23 cellular contexts compared by ENCODE assay signal in the genomic region with DNA sequence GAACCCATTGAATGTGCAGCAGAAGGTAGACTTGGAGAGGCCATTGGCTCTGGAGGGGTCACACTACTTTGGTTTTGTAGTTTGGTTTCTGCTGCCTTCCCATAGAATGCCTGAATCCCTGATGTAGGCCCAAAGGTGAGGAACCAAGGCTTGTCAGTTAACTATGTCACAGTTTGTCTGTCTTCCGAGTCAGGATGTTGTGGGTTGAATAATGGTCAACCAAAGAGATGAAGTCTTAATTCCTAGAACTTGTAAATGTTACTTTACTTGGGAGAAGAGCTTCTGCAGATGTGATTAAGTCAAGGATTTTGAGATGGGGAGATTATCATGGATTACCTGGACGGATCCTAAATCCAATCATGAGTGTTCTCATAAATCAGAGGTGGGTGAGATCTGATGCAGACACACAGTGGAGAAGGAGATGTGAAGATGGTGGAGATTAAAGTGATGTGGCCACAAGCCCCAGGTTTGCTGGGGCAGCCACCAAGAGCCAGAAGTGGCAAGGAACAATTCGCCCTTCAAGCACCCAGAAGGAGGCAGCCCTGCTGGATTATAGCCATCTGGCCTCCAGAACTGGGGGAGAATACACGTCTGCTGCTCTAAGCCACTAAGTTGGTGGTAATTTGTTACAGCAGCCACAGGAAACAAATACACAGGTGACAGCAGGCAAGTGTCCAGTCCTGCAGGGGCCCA. TPM values are rescaled to one million over a fixed set of nuclear protein-coding genes. Genes with fewer than 3 reads are reported as not detected.
DNase-seq lines count a peak whose midpoint lies in the region; ATAC-seq lines count a peak whose summit lies in the region.
"Had no signal": no experiment of that assay in that cellular context is flagged by ENCODE, and none has a peak within 500 bp of the region (broad histone marks: within the 10 kb centered on the region; RNA-seq: fewer than 3 reads in every experiment).

No MANE protein-coding gene starts in this region.

- H3K9me3 Mint-ChIP-seq in activated CD8-positive, alpha-beta memory T cell treated with anti-CD3 and anti-CD28 coated beads, Interleukin-2, amount 10 ng/mL, durations not matched to agents 7 days and 5 days (ENCODE audit: low read depth), result no peaks in the 10 kb centered on the region
- peaks cover 0 to 2% (median 0%) of the 10 kb centered on the region in 11 donors for H3K9me3 Mint-ChIP-seq in naive thymus-derived CD4-positive, alpha-beta T cell
- H3K9me3 Mint-ChIP-seq: activated T-cell treated with anti-CD3 and anti-CD28 coated beads, Interleukin-2, amount 50 U/mL, for 4 hours had no signal

- peaks cover 75% of the 10 kb centered on the region for H3K4me1 Mint-ChIP-seq in activated CD8-positive, alpha-beta memory T cell treated with anti-CD3 and anti-CD28 coated beads, Interleukin-2, amount 10 ng/mL, durations not matched to agents 7 days and 5 days
- H3K4me1 Mint-ChIP-seq in naive thymus-derived CD4-positive, alpha-beta T cell, result peaks cover 10 to 72% (median 19%) of the 10 kb centered on the region in 7 donors

- H3K36me3 Mint-ChIP-seq in activated CD8-positive, alpha-beta memory T cell treated with anti-CD3 and anti-CD28 coated beads, Interleukin-2, amount 10 ng/mL, durations not matched to agents 7 days and 5 days, result peaks cover 14% of the 10 kb centered on the region
- H3K36me3 Mint-ChIP-seq in naive thymus-derived CD4-positive, alpha-beta T cell, result peaks cover 0 to 9% (median 0%) of the 10 kb centered on the region in 5 donors

- H3K4me3 Mint-ChIP-seq in activated CD8-positive, alpha-beta memory T cell treated with anti-CD3 and anti-CD28 coated beads, Interleukin-2, amount 10 ng/mL, durations not matched to agents 7 days and 5 days, result peak overlapping the region; percentile 19
- peak overlapping the region in 1 of 10 donors; percentile 74 for H3K4me3 Mint-ChIP-seq in naive thymus-derived CD4-positive, alpha-beta T cell

- H3K23ac ChIP-seq in trophoblast cell (ENCODE audit: low read length), result peak overlapping the region; percentile 82

- no peak overlapping the region for H3K27ac ChIP-seq in trophoblast cell (ENCODE audit: low read depth, low read length)
- no peak overlapping the region for H3K27ac ChIP-seq in naive thymus-derived CD4-positive, alpha-beta T cell (ENCODE audit: low read depth, low read length)
- H3K27ac ChIP-seq: heart right ventricle, Peyer's patch, stomach had no signal

- no peak overlapping the region for H3K4ac ChIP-seq in trophoblast cell (ENCODE audit: low read depth, low read length)

- H4K8ac ChIP-seq in trophoblast cell (ENCODE audit: low read depth, low read length), result no peak overlapping the region

- no peak overlapping the region for H4K91ac ChIP-seq in trophoblast cell (ENCODE audit: low read depth, low read length)

- CTCF ChIA-PET in activated CD8-positive, alpha-beta memory T cell treated with anti-CD3 and anti-CD28 coated beads, Interleukin-2, amount 10 ng/mL, durations not matched to agents 7 days and 5 days (lab: Charles Lee), result interaction anchor here (0.8 kb wide), 1 partner anchor 19 kb away, joined by 3 read pairs; no protein-coding TSS in a partner anchor
- CTCF ChIA-PET in naive thymus-derived CD4-positive, alpha-beta T cell (lab: Charles Lee), result no interaction called here

- no peaks in the 10 kb centered on the region for H3K36me3 ChIP-seq in trophoblast cell (ENCODE audit: control insufficient read depth in 1 of 2, insufficient read depth in 2 of 2, low read length in 2 of 2)
- H3K36me3 ChIP-seq in naive thymus-derived CD4-positive, alpha-beta T cell (ENCODE audit: control insufficient read depth in 2 of 3, insufficient read depth in 3 of 3, low read length in 3 of 3), result no peaks in the 10 kb centered on the region
- H3K36me3 ChIP-seq: heart right ventricle, Peyer's patch, stomach had no signal

- H2AK5ac ChIP-seq in trophoblast cell (ENCODE audit: low read length), result no peak overlapping the region

- no peak overlapping the region for H4K12ac ChIP-seq in trophoblast cell (ENCODE audit: low read depth, low read length)

- H3K9me3 ChIP-seq in trophoblast cell (ENCODE audit: insufficient read depth, low read depth, low read length), result no peaks in the 10 kb centered on the region
- no peaks in the 10 kb centered on the region for H3K9me3 ChIP-seq in naive thymus-derived CD4-positive, alpha-beta T cell (ENCODE audit: control insufficient read depth in 2 of 3, low read length in 3 of 3)
- H3K9me3 ChIP-seq: heart right ventricle, Peyer's patch, stomach had no signal

- POLR2A ChIA-PET in naive thymus-derived CD4-positive, alpha-beta T cell (lab: Charles Lee), result no interaction called here

- H3K4me3 ChIP-seq in trophoblast cell (ENCODE audit: low read depth, low read length), result peak overlapping the region; percentile 59
- no peak overlapping the region for H3K4me3 ChIP-seq in naive thymus-derived CD4-positive, alpha-beta T cell (ENCODE audit: low read length)
- H3K4me3 ChIP-seq: heart right ventricle, Peyer's patch, stomach had no signal

- H3K9ac ChIP-seq in trophoblast cell (ENCODE audit: low read length), result no peak overlapping the region

- no peaks in the 10 kb centered on the region for H3K4me1 ChIP-seq in trophoblast cell (ENCODE audit: control insufficient read depth in 1 of 2, insufficient read depth in 2 of 2, low read length in 2 of 2)
- peaks cover 0 to 4% of the 10 kb centered on the region in 2 donors for H3K4me1 ChIP-seq in naive thymus-derived CD4-positive, alpha-beta T cell (ENCODE audit: control insufficient read depth in 2 of 2, insufficient read depth in 2 of 2, low read length in 2 of 2)
- H3K4me1 ChIP-seq: heart right ventricle, Peyer's patch, stomach had no signal

- no peaks in the 10 kb centered on the region for H3K27me3 Mint-ChIP-seq in activated CD8-positive, alpha-beta memory T cell treated with anti-CD3 and anti-CD28 coated beads, Interleukin-2, amount 10 ng/mL, durations not matched to agents 7 days and 5 days
- H3K27me3 Mint-ChIP-seq in naive thymus-derived CD4-positive, alpha-beta T cell, result no peaks in the 10 kb centered on the region

- peak; percentile 46 for DNase-seq in activated CD8-positive, alpha-beta memory T cell treated with anti-CD3 and anti-CD28 coated beads, Interleukin-2, amount 10 ng/mL, durations not matched to agents 7 days and 5 days
- no peak for DNase-seq in activated CD8-positive, alpha-beta memory T cell treated with anti-CD3 and anti-CD28 coated beads, Interleukin-2, amount 50 U/mL, for 48 hours
- no peak for DNase-seq in trophoblast cell
- DNase-seq in naive thymus-derived CD4-positive, alpha-beta T cell, result no peak
- no peak for DNase-seq in effector CD8-positive, alpha-beta T cell (lab: John Stamatoyannopoulos, UW)
- DNase-seq in NCI-H146 treated with DMSO at 0.1 percent for 48 hours (lab: John Stamatoyannopoulos, UW; ENCODE audit: unreplicated experiment), result no peak
- DNase-seq: activated CD4-positive, CD25-positive, alpha-beta regulatory T cell; activated T-cell treated with anti-CD3 and anti-CD28 coated beads, Interleukin-2, amount 50 U/mL, for 4 hours; cortex of kidney; heart right ventricle; left cardiac atrium; NCI-H187; Peyer's patch; stomach; SW 1271 had no signal

- no peak overlapping the region for H2BK5ac ChIP-seq in trophoblast cell (ENCODE audit: low read depth, low read length, poor library complexity)

- intact Hi-C loops in naive thymus-derived CD4-positive, alpha-beta T cell (cut with micrococcal nuclease), result loop anchor here in 1 of 2 donors (2.0 to 5.0 kb wide), 2 partner anchors 20 to 35 kb away; no protein-coding TSS in a partner anchor

- ATAC-seq in activated CD8-positive, alpha-beta memory T cell treated with anti-CD3 and anti-CD28 coated beads, Interleukin-2, amount 10 ng/mL, durations not matched to agents 7 days and 5 days, result peak; percentile 34
- ATAC-seq in GM19455 (IDR thresholded peaks at IDR 0.05; ENCODE audit: unreplicated experiment), result peak; percentile 23
- ATAC-seq in HG03139 (IDR thresholded peaks at IDR 0.05; ENCODE audit: unreplicated experiment), result peak; percentile 2
- ATAC-seq in naive thymus-derived CD4-positive, alpha-beta T cell, result no peak
- ATAC-seq: esophagus mucosa, heart right ventricle, left cardiac atrium had no signal

- no peak overlapping the region for H2AFZ ChIP-seq in trophoblast cell (ENCODE audit: insufficient read depth, low read length, poor library complexity)

- H3K79me2 ChIP-seq in trophoblast cell (ENCODE audit: control insufficient read depth, insufficient read depth, low read length, poor library complexity), result no peaks in the 10 kb centered on the region

- no peak overlapping the region for H3K18ac ChIP-seq in trophoblast cell (ENCODE audit: low read length)

- no peak overlapping the region for H2BK120ac ChIP-seq in trophoblast cell (ENCODE audit: insufficient read depth, low read length, poor library complexity)

- peak overlapping the region; percentile 72 for H3K27ac Mint-ChIP-seq in activated CD8-positive, alpha-beta memory T cell treated with anti-CD3 and anti-CD28 coated beads, Interleukin-2, amount 10 ng/mL, durations not matched to agents 7 days and 5 days
- H3K27ac Mint-ChIP-seq in naive thymus-derived CD4-positive, alpha-beta T cell, result peak overlapping the region in 1 of 9 donors; percentile 76

- no peak overlapping the region for H3K4me2 ChIP-seq in trophoblast cell (ENCODE audit: low read length)

- no CpG with 5 or more reads among the region's 4 CpGs for WGBS in trophoblast cell (ENCODE audit: extremely low coverage, insufficient coverage, insufficient read length)

- no peak overlapping the region for H3K14ac ChIP-seq in trophoblast cell (ENCODE audit: low read length)

- no peaks in the 10 kb centered on the region for H3K27me3 ChIP-seq in trophoblast cell (ENCODE audit: insufficient read depth, low read length)
- H3K27me3 ChIP-seq in naive thymus-derived CD4-positive, alpha-beta T cell (ENCODE audit: control insufficient read depth in 2 of 2, insufficient read depth in 2 of 2, low read length in 2 of 2), result no peaks in the 10 kb centered on the region
- H3K27me3 ChIP-seq: Peyer's patch, stomach had no signal

- no peaks in the 10 kb centered on the region for H3K79me1 ChIP-seq in trophoblast cell (ENCODE audit: low read length)

- H2BK12ac ChIP-seq in trophoblast cell (ENCODE audit: low read length), result no peak overlapping the region

RNA-seq across cellular contexts. Expression of a gene that starts 2.3 kb away (rescaled TPM):
- 10 to 100 TPM in 1 of 2 experiments, 1 to 10 TPM in 1; 3.7 to 47.6 TPM for total RNA-seq in activated CD8-positive, alpha-beta memory T cell treated with anti-CD3 and anti-CD28 coated beads, Interleukin-2, amount 10 ng/mL, durations not matched to agents 7 days and 5 days
- polyA plus RNA-seq in trophoblast cell (2013), result not detected in 2 replicates
- total RNA-seq in naive thymus-derived CD4-positive, alpha-beta T cell, result 10 to 100 TPM in 1 of 5 experiments, 1 to 10 TPM in 1, under 1 TPM in 1, not detected in 2; 0.43 to 10.7 (median 1.3) TPM
- not detected for polyA plus RNA-seq in naive thymus-derived CD4-positive, alpha-beta T cell
- total RNA-seq: astrocyte, H4, heart right ventricle, left cardiac atrium, mucosa of gallbladder, osteocyte, Peyer's patch, skeletal muscle tissue, stomach had no signal
- polyA plus RNA-seq: heart right ventricle, stomach had no signal

RNA-seq across cellular contexts. Expression of a gene that starts 47.4 kb away (rescaled TPM):
- total RNA-seq in activated CD8-positive, alpha-beta memory T cell treated with anti-CD3 and anti-CD28 coated beads, Interleukin-2, amount 10 ng/mL, durations not matched to agents 7 days and 5 days, result 1 to 10 TPM in 1 of 2 experiments, under 1 TPM in 1; 0.41 to 3.7 TPM
- polyA plus RNA-seq in trophoblast cell (2013), result 0.06 and 0.07 TPM in 2 replicates
- 10 to 100 TPM in 1 of 5 experiments, 1 to 10 TPM in 2, under 1 TPM in 2; 0.54 to 66.6 (median 3.3) TPM for total RNA-seq in naive thymus-derived CD4-positive, alpha-beta T cell
- 1 to 10 TPM; 1.0 to 1.1 TPM for polyA plus RNA-seq in naive thymus-derived CD4-positive, alpha-beta T cell
- total RNA-seq: H4, osteocyte, Peyer's patch had no signal

RNA-seq across cellular contexts. Expression of a gene that starts 56.0 kb away (rescaled TPM):
- 10 to 100 TPM; 36.2 to 55.9 TPM for total RNA-seq in activated CD8-positive, alpha-beta memory T cell treated with anti-CD3 and anti-CD28 coated beads, Interleukin-2, amount 10 ng/mL, durations not matched to agents 7 days and 5 days
- 20.3 and 21.5 TPM in 2 replicates for polyA plus RNA-seq in trophoblast cell (2013)
- 10 to 100 TPM; 30.3 to 50.2 (median 46.8) TPM for total RNA-seq in naive thymus-derived CD4-positive, alpha-beta T cell
- 10 to 100 TPM; 45.0 to 53.7 TPM for polyA plus RNA-seq in naive thymus-derived CD4-positive, alpha-beta T cell
